In genomic region chr2:140943867-140944266, GRCh38 we compare ENCODE assay signal across 22 cellular contexts.
"Had no signal": no experiment of that assay in that cellular context is flagged by ENCODE, and none has a peak within 500 bp of the region (broad histone marks: within the 10 kb centered on the region; RNA-seq: fewer than 3 reads in every experiment).

No MANE protein-coding gene starts in this region.

- H3K27ac Mint-ChIP-seq: activated CD4-positive, alpha-beta memory T cell treated with anti-CD3 and anti-CD28 coated beads, Interleukin-2, amount 10 ng/mL, durations not matched to agents 7 days and 5 days; activated CD4-positive, alpha-beta T cell treated with anti-CD3 and anti-CD28 coated beads, Interleukin-2, amount 10 ng/mL, durations not matched to agents 24 days and 14 days; activated naive CD4-positive, alpha-beta T cell treated with anti-CD3 and anti-CD28 coated beads for 36 hours; activated naive CD8-positive, alpha-beta T cell treated with anti-CD3 and anti-CD28 coated beads, Interleukin-2, amount 10 ng/mL, durations not matched to agents 7 days and 5 days; activated T-cell treated with anti-CD3 and anti-CD28 coated beads, Interleukin-2, amount 50 U/mL, for 72 hours; natural killer cell; T-helper 17 cell had no signal

- H3K27me3 ChIP-seq: pancreas, testis, upper lobe of left lung had no signal

- ATAC-seq: activated T-cell treated with anti-CD3 and anti-CD28 coated beads, Interleukin-2, amount 50 U/mL, for 72 hours; natural killer cell; pancreas; sciatic nerve; T-helper 17 cell had no signal

- H3K36me3 Mint-ChIP-seq: activated naive CD8-positive, alpha-beta T cell treated with anti-CD3 and anti-CD28 coated beads, Interleukin-2, amount 10 ng/mL, durations not matched to agents 7 days and 5 days had no signal

- H3K4me3 Mint-ChIP-seq: activated CD4-positive, alpha-beta memory T cell treated with anti-CD3 and anti-CD28 coated beads, Interleukin-2, amount 10 ng/mL, durations not matched to agents 7 days and 5 days; activated CD4-positive, alpha-beta T cell treated with anti-CD3 and anti-CD28 coated beads, Interleukin-2, amount 10 ng/mL, durations not matched to agents 24 days and 14 days; activated naive CD4-positive, alpha-beta T cell treated with anti-CD3 and anti-CD28 coated beads for 36 hours; activated naive CD8-positive, alpha-beta T cell treated with anti-CD3 and anti-CD28 coated beads, Interleukin-2, amount 10 ng/mL, durations not matched to agents 7 days and 5 days; activated T-cell treated with anti-CD3 and anti-CD28 coated beads, Interleukin-2, amount 50 U/mL, for 72 hours; natural killer cell; T-helper 17 cell had no signal

- H3K36me3 ChIP-seq: pancreas, upper lobe of left lung had no signal

- H3K9me3 Mint-ChIP-seq: activated CD4-positive, alpha-beta T cell treated with anti-CD3 and anti-CD28 coated beads, Interleukin-2, amount 10 ng/mL, durations not matched to agents 24 days and 14 days had no signal

- H3K4me3 ChIP-seq: pancreas, testis, upper lobe of left lung had no signal

- H3K4me1 ChIP-seq: pancreas, testis, upper lobe of left lung had no signal

- H3K4me1 Mint-ChIP-seq: activated CD4-positive, alpha-beta memory T cell treated with anti-CD3 and anti-CD28 coated beads, Interleukin-2, amount 10 ng/mL, durations not matched to agents 7 days and 5 days; activated CD4-positive, alpha-beta T cell treated with anti-CD3 and anti-CD28 coated beads, Interleukin-2, amount 10 ng/mL, durations not matched to agents 24 days and 14 days; activated naive CD8-positive, alpha-beta T cell treated with anti-CD3 and anti-CD28 coated beads, Interleukin-2, amount 10 ng/mL, durations not matched to agents 7 days and 5 days; natural killer cell; T-helper 17 cell had no signal

- H3K27ac ChIP-seq: pancreas, testis, upper lobe of left lung had no signal

- H3K27me3 Mint-ChIP-seq: activated CD4-positive, alpha-beta memory T cell treated with anti-CD3 and anti-CD28 coated beads, Interleukin-2, amount 10 ng/mL, durations not matched to agents 7 days and 5 days; activated CD4-positive, alpha-beta T cell treated with anti-CD3 and anti-CD28 coated beads, Interleukin-2, amount 10 ng/mL, durations not matched to agents 24 days and 14 days; activated naive CD8-positive, alpha-beta T cell treated with anti-CD3 and anti-CD28 coated beads, Interleukin-2, amount 10 ng/mL, durations not matched to agents 7 days and 5 days; T-helper 17 cell had no signal

- H3K9me3 ChIP-seq: pancreas, testis, upper lobe of left lung had no signal

- DNase-seq: activated CD4-positive, alpha-beta memory T cell treated with anti-CD3 and anti-CD28 coated beads, Interleukin-2, amount 10 ng/mL, durations not matched to agents 7 days and 5 days; activated CD4-positive, alpha-beta T cell treated with anti-CD3 and anti-CD28 coated beads, Interleukin-2, amount 10 ng/mL, durations not matched to agents 24 days and 14 days; activated CD4-positive, CD25-positive, alpha-beta regulatory T cell; activated effector memory CD4-positive, alpha-beta T cell treated with Interleukin-2 at 50 U/mL for 16 hours; activated naive CD4-positive, alpha-beta T cell treated with anti-CD3 and anti-CD28 coated beads for 36 hours; activated naive CD8-positive, alpha-beta T cell treated with anti-CD3 and anti-CD28 coated beads, Interleukin-2, amount 10 ng/mL, durations not matched to agents 7 days and 5 days; activated T-cell treated with anti-CD3 and anti-CD28 coated beads, Interleukin-2, amount 50 U/mL, for 72 hours; amniotic stem cell; cortex of kidney; hypothalamus; midbrain; natural killer cell; pancreas; small intestine; stimulated activated CD4-positive, alpha-beta T cell treated with anti-CD3 and anti-CD28 coated beads, Interleukin-15, amount 100 ng/mL, for 24 hours; stimulated activated CD4-positive, alpha-beta T cell treated with anti-CD3 and anti-CD28 coated beads, Interleukin-4, amount 100 ng/mL, for 1 hour; stimulated activated naive CD4-positive, alpha-beta T cell; SW 1271; T-helper 17 cell; testis; upper lobe of left lung had no signal
